9 cellular contexts compared by ENCODE assay signal in the genomic region with DNA sequence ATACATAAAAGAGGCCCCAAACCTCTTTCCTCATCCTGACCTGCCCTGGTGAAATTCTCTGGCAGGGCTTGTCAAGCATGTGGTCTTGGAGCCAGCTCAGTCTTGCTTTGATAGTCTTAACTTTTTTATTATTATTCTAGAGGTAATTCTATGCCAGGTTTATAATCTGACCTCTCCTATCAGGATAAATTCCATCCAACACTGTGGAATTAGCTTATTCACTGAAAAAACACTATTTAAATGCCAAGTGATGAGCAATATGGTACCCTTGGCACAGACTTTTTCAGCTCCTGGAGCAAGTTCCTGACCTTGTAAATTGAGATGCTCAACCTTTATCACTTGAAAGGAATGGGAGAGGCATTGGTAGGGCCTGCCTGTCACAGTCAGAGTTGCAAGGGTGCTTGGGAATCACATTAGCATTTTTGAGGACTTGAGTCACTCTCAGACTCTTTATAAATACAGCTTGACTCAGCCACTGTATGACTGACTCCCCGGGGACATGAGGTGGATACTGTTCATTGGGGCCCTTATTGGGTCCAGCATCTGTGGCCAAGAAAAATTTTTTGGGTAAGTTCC. TPM values are rescaled to one million over a fixed set of nuclear protein-coding genes. Genes with fewer than 3 reads are reported as not detected.
DNase-seq lines count a peak whose midpoint lies in the region; ATAC-seq, FAIRE-seq and TF ChIP-seq lines count a peak whose summit lies in the region.
"Had no signal": no experiment of that assay in that cellular context is flagged by ENCODE, and none has a peak within 500 bp of the region (broad histone marks: within the 10 kb centered on the region; RNA-seq: fewer than 3 reads in every experiment).

CPA4 (plus strand) TSS at position 480 of the 576 bp plus-strand sequence; CDS start at position 500, 20 bp downstream.

- no peaks in the 10 kb centered on the region for H3K36me3 Mint-ChIP-seq in neural progenitor cell
- H3K36me3 Mint-ChIP-seq in activated CD8-positive, alpha-beta T cell treated with anti-CD3 and anti-CD28 coated beads for 36 hours (ENCODE audit: low read depth) = no peaks in the 10 kb centered on the region

- POLR2A ChIA-PET in activated CD8-positive, alpha-beta T cell treated with anti-CD3 and anti-CD28 coated beads for 36 hours (lab: Charles Lee) = no interaction called here

- H3K4me3 ChIP-seq in bronchial epithelial cell (ENCODE audit: low read depth, low read length) (no peak within 1 kb of the TSS), neural progenitor cell (no peak within 1 kb of the TSS)

- H3K27ac ChIP-seq in neural progenitor cell = no peak within 1 kb of the TSS

- no peaks in the 10 kb centered on the region for H3K27me3 ChIP-seq in bronchial epithelial cell (ENCODE audit: control insufficient read depth, insufficient read depth, low read length)
- no peaks in the 10 kb centered on the region for H3K27me3 ChIP-seq in neural progenitor cell

- H3K27me3 Mint-ChIP-seq in neural progenitor cell (ENCODE audit: insufficient read depth, low read depth) = peaks cover 12% of the 10 kb centered on the region
- no peaks in the 10 kb centered on the region for H3K27me3 Mint-ChIP-seq in activated CD8-positive, alpha-beta T cell treated with anti-CD3 and anti-CD28 coated beads for 36 hours

- ATAC-seq in activated CD8-positive, alpha-beta T cell treated with anti-CD3 and anti-CD28 coated beads for 36 hours = no peak

- H3K27ac Mint-ChIP-seq in neural progenitor cell = peak within 1 kb of the TSS; percentile 76
- no peak within 1 kb of the TSS for H3K27ac Mint-ChIP-seq in activated CD8-positive, alpha-beta T cell treated with anti-CD3 and anti-CD28 coated beads for 36 hours

- DNase-seq in Caki2 (ENCODE audit: low read depth) = peak; percentile 91
- peak; percentile 99 for DNase-seq in M059J (ENCODE audit: low read depth)
- peak; percentile 99 for DNase-seq in bronchial epithelial cell (ENCODE audit: low read depth)
- DNase-seq in neural progenitor cell (ENCODE audit: low spot score) = no peak
- DNase-seq in activated CD8-positive, alpha-beta T cell treated with anti-CD3 and anti-CD28 coated beads for 36 hours = no peak
- DNase-seq in activated CD4-positive, alpha-beta T cell treated with anti-CD3 and anti-CD28 coated beads, Interleukin-2, amount 50 U/mL, for 1 hour = no peak
- no peak for DNase-seq in NCI-H524 treated with DMSO at 0.1 percent for 48 hours (lab: John Stamatoyannopoulos, UW)
- DNase-seq in NCI-H1092 (lab: John Stamatoyannopoulos, UW) = no peak
- DNase-seq: T-helper 9 cell had no signal

- CTCF ChIA-PET in activated CD8-positive, alpha-beta T cell treated with anti-CD3 and anti-CD28 coated beads for 36 hours (lab: Charles Lee) = interaction anchor here (0.6 to 1.4 kb wide), 3 partner anchors 10 to 466 kb away, joined by 3 read pairs; no protein-coding TSS in a partner anchor

- H3K9me3 Mint-ChIP-seq in neural progenitor cell = peaks cover 25% of the 10 kb centered on the region
- H3K9me3 Mint-ChIP-seq in activated CD8-positive, alpha-beta T cell treated with anti-CD3 and anti-CD28 coated beads for 36 hours = no peaks in the 10 kb centered on the region

- H3K36me3 ChIP-seq in bronchial epithelial cell (ENCODE audit: control insufficient read depth, insufficient read depth, low read length) = no peaks in the 10 kb centered on the region
- no peaks in the 10 kb centered on the region for H3K36me3 ChIP-seq in neural progenitor cell

- no peak within 1 kb of the TSS for H3K9ac ChIP-seq in neural progenitor cell

- peaks cover 21% of the 10 kb centered on the region for H3K4me1 Mint-ChIP-seq in neural progenitor cell
- H3K4me1 Mint-ChIP-seq in activated CD8-positive, alpha-beta T cell treated with anti-CD3 and anti-CD28 coated beads for 36 hours (ENCODE audit: low read depth) = no peaks in the 10 kb centered on the region

- H3K4me3 Mint-ChIP-seq in neural progenitor cell = no peak within 1 kb of the TSS
- no peak within 1 kb of the TSS for H3K4me3 Mint-ChIP-seq in activated CD8-positive, alpha-beta T cell treated with anti-CD3 and anti-CD28 coated beads for 36 hours

- H3F3A ChIP-seq in neural progenitor cell (ENCODE audit: low read depth) = no peaks in the 10 kb centered on the region

- no peaks in the 10 kb centered on the region for H4K20me1 ChIP-seq in neural progenitor cell (ENCODE audit: low read depth)

- in situ Hi-C loops in Caki2 (cut with HindIII; ENCODE audit: low pct_unique_long_range_greater_than_20kb, low sequenced_read_pairs) = no loop called here

- no peaks in the 10 kb centered on the region for H3K4me1 ChIP-seq in neural progenitor cell

- H3K9me3 ChIP-seq in neural progenitor cell (ENCODE audit: low read depth) = no peaks in the 10 kb centered on the region

- intact Hi-C loops in activated CD8-positive, alpha-beta T cell treated with anti-CD3 and anti-CD28 coated beads for 36 hours (cut with micrococcal nuclease) = no loop called here

- TF ChIP-seq CTCF in bronchial epithelial cell (IDR thresholded peaks at IDR 0.05; ENCODE audit: insufficient read depth, low read length, severe bottlenecking) = no peak
- TF ChIP-seq CTCF in neural progenitor cell (IDR thresholded peaks at IDR 0.05) = no peak
- no peak for TF ChIP-seq CTCF in activated CD8-positive, alpha-beta T cell treated with anti-CD3 and anti-CD28 coated beads for 36 hours (IDR thresholded peaks at IDR 0.05)

- no peak within 1 kb of the TSS for H2AFZ ChIP-seq in neural progenitor cell (replicated peaks)

- H3K4me2 ChIP-seq in neural progenitor cell = no peak within 1 kb of the TSS

- FAIRE-seq in bronchial epithelial cell (lab: Jason Lieb, UNC) = no peak

- H3K79me2 ChIP-seq in neural progenitor cell (ENCODE audit: low read depth) = no peaks in the 10 kb centered on the region

RNA-seq across cellular contexts. Expression of gene CPA4, which starts in this region (rescaled TPM):
- 11.6 and 23.1 TPM in 2 replicates for total RNA-seq in Caki2 (2014; rRNA removed; shearing (Covaris generic); ENCODE audit: low replicate concordance)
- total RNA-seq in M059J (2014; rRNA removed; shearing (Covaris generic)) = 564 and 723 TPM in 2 replicates
- 5.3 and 5.6 TPM in 2 replicates for total RNA-seq in bronchial epithelial cell
- not detected in 2 replicates for total RNA-seq in neural progenitor cell (ENCODE audit: low replicate concordance)
- not detected for total RNA-seq in activated CD8-positive, alpha-beta T cell treated with anti-CD3 and anti-CD28 coated beads for 36 hours

Comparison
In these comparisons a context has a peak if more than half of its experiments do, and no peak if none do; other contexts are left out.
1. RNA of gene CPA4 (total RNA-seq): 564 to 723 TPM in M059J; 11.6 to 23.1 TPM in Caki2, 5.3 to 5.6 TPM in bronchial epithelial cell, not detected in neural progenitor cell and not detected in activated CD8-positive, alpha-beta T cell treated with anti-CD3 and anti-CD28 coated beads for 36 hours; every median in the first group is over 10 times any median in the second.
2. DNase-seq: peak in Caki2 (single experiment), M059J (single experiment) and bronchial epithelial cell (single experiment); none in neural progenitor cell (single experiment), activated CD8-positive, alpha-beta T cell treated with anti-CD3 and anti-CD28 coated beads for 36 hours (single experiment), activated CD4-positive, alpha-beta T cell treated with anti-CD3 and anti-CD28 coated beads, Interleukin-2, amount 50 U/mL, for 1 hour (single experiment), NCI-H524 treated with DMSO at 0.1 percent for 48 hours (single experiment) and NCI-H1092 (single experiment).